ENCODE assay signal across 8 cellular contexts in the genomic region with DNA sequence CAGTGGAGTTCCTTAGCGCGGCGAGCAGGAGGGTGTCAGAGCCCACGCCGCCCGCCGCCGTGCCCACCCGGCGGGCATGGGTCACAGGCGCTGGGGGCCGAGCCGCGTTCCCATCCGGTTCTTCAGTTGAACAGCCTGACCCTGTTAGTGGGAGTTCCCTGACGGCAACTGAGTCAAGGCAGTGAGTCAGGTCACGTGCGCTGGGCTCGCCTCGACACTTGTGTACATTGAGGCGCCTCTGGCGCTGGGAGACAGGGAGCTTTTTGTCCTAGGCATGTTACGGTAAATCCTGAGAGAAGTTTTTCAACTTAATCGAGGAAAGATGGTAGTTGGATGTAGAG. TPM values are rescaled to one million over a fixed set of nuclear protein-coding genes. Genes with fewer than 3 reads are reported as not detected.
DNase-seq lines count a peak whose midpoint lies in the region; ATAC-seq, FAIRE-seq and TF ChIP-seq lines count a peak whose summit lies in the region.

No MANE protein-coding gene starts in this region.

- H3K27ac Mint-ChIP-seq in activated CD8-positive, alpha-beta T cell treated with anti-CD3 and anti-CD28 coated beads, Interleukin-2, amount 10 ng/mL, durations not matched to agents 7 days and 5 days, result peak overlapping the region; percentile 87

- H3K4me3 ChIP-seq in A549, result peak overlapping the region; percentile 95
- peak overlapping the region; percentile 99 for H3K4me3 ChIP-seq in Karpas-422 (ENCODE audit: low read length)
- H3K4me3 ChIP-seq in effector memory CD4-positive, alpha-beta T cell (ENCODE audit: insufficient read depth, low read depth, low read length, poor library complexity, severe bottlenecking), result peak overlapping the region; percentile 89

- H3K27ac ChIP-seq in A549, result peak overlapping the region; percentile 94 to 96
- H3K27ac ChIP-seq in Karpas-422 (ENCODE audit: low read length), result peak overlapping the region; percentile 58; the same call in 1 of the 2 replicates
- peak overlapping the region; percentile 91 for H3K27ac ChIP-seq in effector memory CD4-positive, alpha-beta T cell (ENCODE audit: insufficient read depth, low read length, poor library complexity, severe bottlenecking)

- DNase-seq in A549 (ENCODE audit: low read depth in 1 of 2, low spot score in 1 of 2) (peak in 1 of 2 experiments; percentile 42), Karpas-422 (peak; percentile 56), lung microvascular endothelial cell (ENCODE audit: low read depth in 2 of 2) (peak; percentile 63 to 84), NCI-H524 treated with DMSO at 0.1 percent for 48 hours (lab: John Stamatoyannopoulos, UW) (no peak)
- DNase-seq in activated CD8-positive, alpha-beta T cell treated with anti-CD3 and anti-CD28 coated beads, Interleukin-2, amount 10 ng/mL, durations not matched to agents 7 days and 5 days, result peak; percentile 55
- peak; percentile 20 to 43 (median 31) for DNase-seq in effector memory CD4-positive, alpha-beta T cell
- DNase-seq in stimulated activated CD4-positive, alpha-beta T cell treated with anti-CD3 and anti-CD28 coated beads, TNF-alpha, amount 100 ng/mL, for 4 hours (ENCODE audit: low read depth in 3 of 3), result peak; percentile 12 to 25 (median 14)

- H3K27me3 ChIP-seq in Karpas-422 (ENCODE audit: low read length), result no peaks in the 10 kb centered on the region
- H3K27me3 ChIP-seq in effector memory CD4-positive, alpha-beta T cell (replicated peaks; ENCODE audit: control insufficient read depth, insufficient read depth, low read length, poor library complexity, severe bottlenecking), result no peaks in the 10 kb centered on the region

- CTCF ChIA-PET in A549 (lab: Yijun Ruan, JAX), result interaction anchor here (0.8 to 2.3 kb wide), 3 partner anchors 13 to 62 kb away, joined by 4 to 8 read pairs (median 6); no protein-coding TSS in a partner anchor
- CTCF ChIA-PET in activated CD8-positive, alpha-beta T cell treated with anti-CD3 and anti-CD28 coated beads, Interleukin-2, amount 10 ng/mL, durations not matched to agents 7 days and 5 days (lab: Charles Lee), result interaction anchor here (1.3 to 5.2 kb wide), 4 partner anchors 11 to 73 kb away, joined by 3 to 47 read pairs (median 12); no protein-coding TSS in a partner anchor

- peaks cover 9% of the 10 kb centered on the region; the same call in 1 of the 2 replicates for H3K36me3 ChIP-seq in Karpas-422 (ENCODE audit: insufficient read depth, low read length)
- H3K36me3 ChIP-seq in effector memory CD4-positive, alpha-beta T cell (ENCODE audit: control insufficient read depth, insufficient read depth, low read length), result no peaks in the 10 kb centered on the region

- H3K36me3 Mint-ChIP-seq in activated CD8-positive, alpha-beta T cell treated with anti-CD3 and anti-CD28 coated beads, Interleukin-2, amount 10 ng/mL, durations not matched to agents 7 days and 5 days (ENCODE audit: low read depth), result peaks cover 28% of the 10 kb centered on the region

- peaks cover 38% of the 10 kb centered on the region for H4K20me1 ChIP-seq in Karpas-422 (ENCODE audit: insufficient read depth, low read depth, low read length)

- H3K4me3 Mint-ChIP-seq in activated CD8-positive, alpha-beta T cell treated with anti-CD3 and anti-CD28 coated beads, Interleukin-2, amount 10 ng/mL, durations not matched to agents 7 days and 5 days, result peak overlapping the region; percentile 86

- peak; percentile 29 to 38; a peak in 5 of 6 replicates for ATAC-seq in A549
- peak; percentile 10 for ATAC-seq in GM19452 (IDR thresholded peaks at IDR 0.05; ENCODE audit: unreplicated experiment)
- ATAC-seq in activated CD8-positive, alpha-beta T cell treated with anti-CD3 and anti-CD28 coated beads, Interleukin-2, amount 10 ng/mL, durations not matched to agents 7 days and 5 days, result peak; percentile 43

- FAIRE-seq in A549 (lab: Jason Lieb, UNC), result no peak

- H3K27me3 Mint-ChIP-seq in activated CD8-positive, alpha-beta T cell treated with anti-CD3 and anti-CD28 coated beads, Interleukin-2, amount 10 ng/mL, durations not matched to agents 7 days and 5 days (ENCODE audit: low read depth), result peaks cover 4% of the 10 kb centered on the region

- TF ChIP-seq RAD21 in A549 (conservative IDR thresholded peaks at IDR 0.05 in 1 of 2, IDR thresholded peaks at IDR 0.05 in 1 of 2), result no peak

- H3K9me3 Mint-ChIP-seq in activated CD8-positive, alpha-beta T cell treated with anti-CD3 and anti-CD28 coated beads, Interleukin-2, amount 10 ng/mL, durations not matched to agents 7 days and 5 days (ENCODE audit: insufficient read depth), result no peaks in the 10 kb centered on the region

- POLR2A ChIA-PET in A549 (lab: Yijun Ruan, JAX), result interaction anchor here (2.9 kb wide), 1 partner anchor 46 kb away, joined by 12 read pairs; no protein-coding TSS in a partner anchor
- POLR2A ChIA-PET in activated CD8-positive, alpha-beta T cell treated with anti-CD3 and anti-CD28 coated beads, Interleukin-2, amount 10 ng/mL, durations not matched to agents 7 days and 5 days (lab: Charles Lee), result interaction anchor here (1.0 to 3.9 kb wide), 8 partner anchors 9 to 62 kb away, joined by 3 to 19 read pairs (median 4); no protein-coding TSS in a partner anchor

- H2AFZ ChIP-seq in Karpas-422 (ENCODE audit: low read length), result no peak overlapping the region

- peaks cover 57% of the 10 kb centered on the region for H3K79me2 ChIP-seq in Karpas-422 (ENCODE audit: low read length)

- H3K4me2 ChIP-seq in A549 (peak overlapping the region; percentile 92), Karpas-422 (ENCODE audit: low read depth, low read length, poor library complexity, severe bottlenecking) (peak overlapping the region; percentile 84)

- peak overlapping the region; percentile 98 for H3K9ac ChIP-seq in Karpas-422 (ENCODE audit: low read length)

- TF ChIP-seq EP300 in A549 (IDR thresholded peaks at IDR 0.05), result no peak

- WGBS in A549 (ENCODE audit: missing lambda C conversion rate), result 0% methylated on average over 2 of the region's 24 CpGs

- peaks cover 52% of the 10 kb centered on the region for H3K4me1 Mint-ChIP-seq in activated CD8-positive, alpha-beta T cell treated with anti-CD3 and anti-CD28 coated beads, Interleukin-2, amount 10 ng/mL, durations not matched to agents 7 days and 5 days (ENCODE audit: low read depth)

- TF ChIP-seq CTCF in A549 (IDR thresholded peaks at IDR 0.05), result no peak

- TF ChIP-seq POLR2A in A549 (IDR thresholded peaks at IDR 0.05; ENCODE audit: low read length), result no peak

- peaks cover 28% of the 10 kb centered on the region for H3K4me1 ChIP-seq in A549
- peaks cover 38% of the 10 kb centered on the region for H3K4me1 ChIP-seq in Karpas-422 (ENCODE audit: low read length)
- peaks cover 26% of the 10 kb centered on the region for H3K4me1 ChIP-seq in effector memory CD4-positive, alpha-beta T cell (ENCODE audit: control insufficient read depth, insufficient read depth, low read length, poor library complexity, severe bottlenecking)

- no peaks in the 10 kb centered on the region for H3K9me2 ChIP-seq in Karpas-422 (replicated peaks; ENCODE audit: insufficient read depth, low read length)

- no peaks in the 10 kb centered on the region for H3K9me3 ChIP-seq in A549
- no peaks in the 10 kb centered on the region for H3K9me3 ChIP-seq in Karpas-422 (ENCODE audit: low read length)
- no peaks in the 10 kb centered on the region for H3K9me3 ChIP-seq in effector memory CD4-positive, alpha-beta T cell (ENCODE audit: control insufficient read depth, low read length)

TF ChIP-seq in A549, 52 proteins besides CTCF, POLR2A, EP300 and RAD21:
- TF ChIP-seq ZSCAN20 (CRISPR knock-in tag; IDR thresholded peaks at IDR 0.05) (no peak), BHLHE40 (IDR thresholded peaks at IDR 0.05; ENCODE audit: low read depth, low read length) (peak; percentile 74)
- TF ChIP-seq, protein P1, sequence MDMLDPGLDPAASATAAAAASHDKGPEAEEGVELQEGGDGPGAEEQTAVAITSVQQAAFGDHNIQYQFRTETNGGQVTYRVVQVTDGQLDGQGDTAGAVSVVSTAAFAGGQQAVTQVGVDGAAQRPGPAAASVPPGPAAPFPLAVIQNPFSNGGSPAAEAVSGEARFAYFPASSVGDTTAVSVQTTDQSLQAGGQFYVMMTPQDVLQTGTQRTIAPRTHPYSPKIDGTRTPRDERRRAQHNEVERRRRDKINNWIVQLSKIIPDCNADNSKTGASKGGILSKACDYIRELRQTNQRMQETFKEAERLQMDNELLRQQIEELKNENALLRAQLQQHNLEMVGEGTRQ (IDR thresholded peaks at IDR 0.05), result peak; percentile 76
- TF ChIP-seq, protein P2, sequence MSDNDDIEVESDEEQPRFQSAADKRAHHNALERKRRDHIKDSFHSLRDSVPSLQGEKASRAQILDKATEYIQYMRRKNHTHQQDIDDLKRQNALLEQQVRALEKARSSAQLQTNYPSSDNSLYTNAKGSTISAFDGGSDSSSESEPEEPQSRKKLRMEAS (IDR thresholded peaks at IDR 0.05), result peak; percentile 49; the same call in 1 of the 2 replicates

RNA-seq across cellular contexts. Expression of a gene that starts 0.7 kb away (rescaled TPM):
- polyA plus RNA-seq in A549 (2011; rRNA removed) (160 and 191 TPM in 2 replicates), A549 (2017; fragmentation: RNase III; extraction: RNeasy Plus Mini Kit Qiagen cat#74134 plus additional on column Dnase treatment) (124 to 137 TPM (median 126 TPM) in 3 replicates)
- 138 and 141 TPM in 2 replicates for polyA plus RNA-seq in A549 (2012; cell fraction: cytosol; rRNA removed)
- polyA plus RNA-seq in A549 (2012; cell fraction: nucleus; rRNA removed), result 44.2 and 65.1 TPM in 2 replicates
- 86.3 and 92.2 TPM in 2 replicates for polyA minus RNA-seq in A549 (2011; rRNA and poly(A)+ RNA removed)
- 47.8 and 71.2 TPM in 2 replicates for total RNA-seq in Karpas-422 (2014; rRNA removed; shearing (Covaris generic); ENCODE audit: low replicate concordance)
- total RNA-seq in activated CD8-positive, alpha-beta T cell treated with anti-CD3 and anti-CD28 coated beads, Interleukin-2, amount 10 ng/mL, durations not matched to agents 7 days and 5 days, result 100 to 1,000 TPM; 256 to 269 TPM
- total RNA-seq in lung microvascular endothelial cell, result 21.8 and 33.5 TPM in 2 replicates
